Comparison of ENCODE assay signal across 8 cellular contexts in genomic region chr17:42512733-42513251, GRCh38. TPM values are rescaled to one million over a fixed set of nuclear protein-coding genes. Genes with fewer than 3 reads are reported as not detected.
DNase-seq lines count a peak whose midpoint lies in the region; ATAC-seq and TF ChIP-seq lines count a peak whose summit lies in the region.
"Had no signal": no experiment of that assay in that cellular context is flagged by ENCODE, and none has a peak within 500 bp of the region (broad histone marks: within the 10 kb centered on the region; RNA-seq: fewer than 3 reads in every experiment).

No MANE protein-coding gene starts in this region.

- peak overlapping the region; percentile 50 for H3K4me3 ChIP-seq in adipocyte (ENCODE audit: low read length)
- no peak overlapping the region for H3K4me3 ChIP-seq in liver (ENCODE audit: low read depth in 1 of 3, low read length in 3 of 3)
- no peak overlapping the region for H3K4me3 ChIP-seq in upper lobe of left lung

- no peak for TF ChIP-seq RAD21 in liver (IDR thresholded peaks at IDR 0.05)

- intact Hi-C loops in CD14-positive monocyte (cut with micrococcal nuclease), result loop anchor here in 1 of 2 donors (10.0 kb wide), 1 partner anchor 88 kb away; the partner anchor contains the start of gene CAVIN1

- H3K4me3 Mint-ChIP-seq in CD14-positive monocyte, result no peak overlapping the region
- H3K4me3 Mint-ChIP-seq: central memory CD8-positive, alpha-beta T cell; T-helper 1 cell treated with Interleukin-12 subunit alpha and Interleukin-12 subunit beta and Interleukin-4 antibody, amounts not matched to agents 30 μg/mL and 1 μg/mL, for 36 hours had no signal

- TF ChIP-seq EP300 in upper lobe of left lung (IDR thresholded peaks at IDR 0.05), result no peak

- DNase-seq in adipocyte (ENCODE audit: low read depth) (peak; percentile 38), upper lobe of left lung (no peak), CD14-positive monocyte (ENCODE audit: low spot score) (no peak), NCI-H510A (lab: John Stamatoyannopoulos, UW) (no peak)
- DNase-seq: NCI-H82 had no signal

- no peak for ATAC-seq in upper lobe of left lung (ENCODE audit: low FRiP score in 2 of 2)

- peaks cover 0 to 3% (median 0%) of the 10 kb centered on the region in 7 donors for H3K9me3 Mint-ChIP-seq in CD14-positive monocyte
- H3K9me3 Mint-ChIP-seq: central memory CD8-positive, alpha-beta T cell; T-helper 1 cell treated with Interleukin-12 subunit alpha and Interleukin-12 subunit beta and Interleukin-4 antibody, amounts not matched to agents 30 μg/mL and 1 μg/mL, for 36 hours had no signal

- no peak for TF ChIP-seq POLR2A in upper lobe of left lung (IDR thresholded peaks at IDR 0.05)

- H3K36me3 ChIP-seq in adipocyte (ENCODE audit: control insufficient read depth, insufficient read depth, low read length, severe bottlenecking), result peaks cover 30% of the 10 kb centered on the region
- peaks cover 4 to 41% (median 11%) of the 10 kb centered on the region in 4 donors for H3K36me3 ChIP-seq in liver (ENCODE audit: control insufficient read depth in 4 of 4, insufficient read depth in 3 of 4, low read depth in 1 of 4, low read length in 3 of 4)
- peaks cover 8 to 65% (median 41%) of the 10 kb centered on the region in 4 donors for H3K36me3 ChIP-seq in upper lobe of left lung

- H3K27me3 Mint-ChIP-seq in CD14-positive monocyte (ENCODE audit: low read depth in 3 of 3), result peaks cover 0 to 5% (median 1%) of the 10 kb centered on the region in 3 donors

- H3K27ac ChIP-seq in liver (ENCODE audit: low read depth in 1 of 2, low read length in 2 of 2) (peak overlapping the region; percentile 16 to 73), upper lobe of left lung (peak overlapping the region; percentile 35 to 81 (median 57))

- peaks cover 82 to 90% of the 10 kb centered on the region in 2 donors for H3K36me3 Mint-ChIP-seq in CD14-positive monocyte

- no peaks in the 10 kb centered on the region for H3K9me3 ChIP-seq in adipocyte (ENCODE audit: control insufficient read depth, low read length)
- H3K9me3 ChIP-seq in liver (ENCODE audit: control insufficient read depth in 4 of 4, low read length in 3 of 4), result no peaks in the 10 kb centered on the region
- H3K9me3 ChIP-seq in upper lobe of left lung, result no peaks in the 10 kb centered on the region

- H3K9ac ChIP-seq in adipocyte (ENCODE audit: low read length) (peak overlapping the region; percentile 80), liver (ENCODE audit: low read depth in 1 of 2, low read length in 2 of 2) (no peak overlapping the region)

- H3K27me3 ChIP-seq in adipocyte (replicated peaks; ENCODE audit: control insufficient read depth, insufficient read depth, low read length), result no peaks in the 10 kb centered on the region
- H3K27me3 ChIP-seq in liver (ENCODE audit: control insufficient read depth in 4 of 4, insufficient read depth in 4 of 4, low read length in 3 of 4), result no peaks in the 10 kb centered on the region
- H3K27me3 ChIP-seq in upper lobe of left lung, result no peaks in the 10 kb centered on the region

- WGBS in liver, result 57% methylated on average over 6 of the region's 6 CpGs
- 77 to 80% methylated on average over 5 to 6 of the region's 6 CpGs for WGBS in upper lobe of left lung, 2 donors

- TF ChIP-seq CTCF in liver (IDR thresholded peaks at IDR 0.05; ENCODE audit: low read depth, low read length, missing input control), result no peak
- TF ChIP-seq CTCF in upper lobe of left lung (IDR thresholded peaks at IDR 0.05), result no peak
- TF ChIP-seq CTCF in CD14-positive monocyte (IDR thresholded peaks at IDR 0.05), result no peak

- peaks cover 22% of the 10 kb centered on the region for H3K4me1 Mint-ChIP-seq in CD14-positive monocyte

- H3K4me1 ChIP-seq in adipocyte (ENCODE audit: control insufficient read depth, insufficient read depth, low read length) (peaks cover 52% of the 10 kb centered on the region), liver (ENCODE audit: control insufficient read depth in 4 of 4, insufficient read depth in 4 of 4, low read length in 3 of 4) (peaks cover 0 to 5% (median 2%) of the 10 kb centered on the region in 4 donors), upper lobe of left lung (peaks cover 21 to 29% (median 23%) of the 10 kb centered on the region in 4 donors)

- H3K27ac Mint-ChIP-seq in CD14-positive monocyte, result no peak overlapping the region
- H3K27ac Mint-ChIP-seq: T-helper 1 cell treated with Interleukin-12 subunit alpha and Interleukin-12 subunit beta and Interleukin-4 antibody, amounts not matched to agents 30 μg/mL and 1 μg/mL, for 36 hours had no signal

TF ChIP-seq in liver, 16 proteins besides CTCF, POLR2A, EP300 and RAD21 (continues in another document):
- TF ChIP-seq TAF1 (conservative IDR thresholded peaks at IDR 0.05) (no peak), GABPA (IDR thresholded peaks at IDR 0.05 in 1 of 2, conservative IDR thresholded peaks at IDR 0.05 in 1 of 2) (no peak), MAX (IDR thresholded peaks at IDR 0.05) (no peak), HNF4A (conservative IDR thresholded peaks at IDR 0.05) (peak; percentile 39 to 69), YY1 (IDR thresholded peaks at IDR 0.05) (peak; percentile 19), SP1 (IDR thresholded peaks at IDR 0.05) (peak; percentile 7), ATF3 (IDR thresholded peaks at IDR 0.05) (no peak), ZBTB33 (IDR thresholded peaks at IDR 0.05) (no peak), FOXA2 (IDR thresholded peaks at IDR 0.05) (no peak), FOXA1 (IDR thresholded peaks at IDR 0.05) (no peak), JUND (IDR thresholded peaks at IDR 0.05) (no peak), RXRA (IDR thresholded peaks at IDR 0.05) (peak in 1 of 2 donors; percentile 7), EGR1 (IDR thresholded peaks at IDR 0.05; ENCODE audit: low read depth in 2 of 2) (no peak), NR2F2 (IDR thresholded peaks at IDR 0.05) (peak; percentile 41), HNF4G (IDR thresholded peaks at IDR 0.05) (no peak)

RNA-seq across cellular contexts. Expression of gene NAGLU, which starts 23.2 kb away (rescaled TPM):
- total RNA-seq in liver (10 to 100 TPM; 20.5 to 37.4 TPM), upper lobe of left lung (10 to 100 TPM; 36.7 to 97.4 (median 68.4) TPM)
- polyA plus RNA-seq in liver (10 to 100 TPM; 15.5 to 41.2 TPM), CD14-positive monocyte (10 to 100 TPM; 10.4 to 24.9 TPM)

RNA-seq across cellular contexts. Expression of gene HSD17B1, which starts 39.9 kb away (rescaled TPM):
- total RNA-seq in liver, result 1 to 10 TPM in 1 of 2 donors, under 1 TPM in 1; 0.67 to 1.0 TPM
- polyA plus RNA-seq in liver, result 1 to 10 TPM; 1.0 to 1.8 TPM
- 1 to 10 TPM in 5 of 6 donors, not detected in 1; 1.3 to 6.3 (median 1.7) TPM for total RNA-seq in upper lobe of left lung
- under 1 TPM; 0.19 to 0.27 TPM for polyA plus RNA-seq in CD14-positive monocyte

RNA-seq across cellular contexts. Expression of gene COASY, which starts 49.2 kb away (rescaled TPM):
- 10 to 100 TPM; 18.2 to 33.4 TPM for total RNA-seq in liver
- 10 to 100 TPM; 70.0 to 78.1 TPM for polyA plus RNA-seq in liver
- total RNA-seq in upper lobe of left lung, result 10 to 100 TPM; 34.7 to 71.1 (median 51.4) TPM
- 10 to 100 TPM; 52.6 to 57.9 TPM for polyA plus RNA-seq in CD14-positive monocyte

RNA-seq across cellular contexts. Expression of gene MLX, which starts 54.1 kb away (rescaled TPM):
- 10 to 100 TPM; 19.4 to 40.0 TPM for total RNA-seq in liver
- polyA plus RNA-seq in liver, result 10 to 100 TPM; 29.2 to 35.1 TPM
- total RNA-seq in upper lobe of left lung, result 100 to 1,000 TPM in 1 of 6 donors, 10 to 100 TPM in 5; 61.8 to 104 (median 83.5) TPM
- polyA plus RNA-seq in CD14-positive monocyte, result 10 to 100 TPM; 61.4 to 63.5 TPM

RNA-seq across cellular contexts. Expression of gene ATP6V0A1, which starts 54.1 kb away (rescaled TPM):
- total RNA-seq in liver (10 to 100 TPM; 52.5 to 94.6 TPM), upper lobe of left lung (100 to 1,000 TPM in 3 of 6 donors, 10 to 100 TPM in 3; 68.3 to 212 (median 118) TPM)
- polyA plus RNA-seq in liver (10 to 100 TPM; 31.5 to 37.9 TPM), CD14-positive monocyte (10 to 100 TPM; 36.1 to 55.1 TPM)
